In the genomic region with DNA sequence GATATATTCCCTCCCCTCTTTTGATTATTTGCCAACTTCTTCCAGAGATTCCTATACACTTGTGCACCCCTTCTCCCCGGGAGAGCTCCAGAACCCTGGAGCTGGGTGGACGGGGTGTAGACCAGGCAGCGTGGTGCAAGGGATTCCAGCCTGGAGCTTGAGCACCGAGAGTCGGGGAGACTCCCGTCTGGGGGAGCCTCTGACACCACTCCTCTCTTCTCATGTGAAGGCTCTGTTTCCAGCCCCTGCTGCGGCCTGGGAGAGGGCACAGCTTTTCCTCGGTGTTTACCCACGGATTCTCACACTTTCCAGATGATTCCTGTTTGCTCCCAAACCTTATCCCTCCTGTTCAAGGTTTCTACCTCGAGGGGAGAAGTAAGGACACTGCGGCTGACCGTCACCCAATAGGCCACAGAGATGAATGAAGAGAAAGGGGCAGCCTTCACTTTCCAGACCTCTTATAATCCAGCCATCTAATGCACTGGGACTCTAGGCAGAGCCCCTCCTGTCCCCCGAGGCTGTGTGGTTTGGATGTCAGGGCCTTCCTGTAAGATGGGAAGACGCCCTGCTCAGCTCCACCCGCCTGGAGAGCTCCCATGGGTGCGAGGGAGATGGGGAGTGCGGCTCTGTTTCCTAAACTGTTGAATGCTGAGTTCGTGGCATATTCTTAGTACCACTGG, we compare ENCODE assay signal across 1 cellular context.
TF ChIP-seq lines count a peak whose summit lies in the region.

No MANE protein-coding gene starts in this region.

TF ChIP-seq in WTC11, 78 proteins besides CTCF, POLR2A, EP300 and RAD21 (continued from another document):
- no peak for TF ChIP-seq OVOL2 (CRISPR knock-in tag; IDR thresholded peaks at IDR 0.05; ENCODE audit: borderline replicate concordance)
- no peak for TF ChIP-seq IRF2 (CRISPR knock-in tag; IDR thresholded peaks at IDR 0.05; ENCODE audit: borderline replicate concordance, low read depth)
- TF ChIP-seq ZNF263 (CRISPR knock-in tag; IDR thresholded peaks at IDR 0.05; ENCODE audit: low read depth) = no peak
- TF ChIP-seq, protein P1, sequence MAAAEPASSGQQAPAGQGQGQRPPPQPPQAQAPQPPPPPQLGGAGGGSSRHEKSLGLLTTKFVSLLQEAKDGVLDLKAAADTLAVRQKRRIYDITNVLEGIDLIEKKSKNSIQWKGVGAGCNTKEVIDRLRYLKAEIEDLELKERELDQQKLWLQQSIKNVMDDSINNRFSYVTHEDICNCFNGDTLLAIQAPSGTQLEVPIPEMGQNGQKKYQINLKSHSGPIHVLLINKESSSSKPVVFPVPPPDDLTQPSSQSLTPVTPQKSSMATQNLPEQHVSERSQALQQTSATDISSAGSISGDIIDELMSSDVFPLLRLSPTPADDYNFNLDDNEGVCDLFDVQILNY (CRISPR knock-in tag; IDR thresholded peaks at IDR 0.05) = no peak
- no peak for TF ChIP-seq ARID4B (CRISPR knock-in tag; IDR thresholded peaks at IDR 0.05; ENCODE audit: borderline replicate concordance)
- TF ChIP-seq KAT7 (CRISPR knock-in tag; IDR thresholded peaks at IDR 0.05; ENCODE audit: borderline replicate concordance) = no peak
- no peak for TF ChIP-seq CBFB (CRISPR knock-in tag; IDR thresholded peaks at IDR 0.05; ENCODE audit: low read depth)
- TF ChIP-seq, protein P2, sequence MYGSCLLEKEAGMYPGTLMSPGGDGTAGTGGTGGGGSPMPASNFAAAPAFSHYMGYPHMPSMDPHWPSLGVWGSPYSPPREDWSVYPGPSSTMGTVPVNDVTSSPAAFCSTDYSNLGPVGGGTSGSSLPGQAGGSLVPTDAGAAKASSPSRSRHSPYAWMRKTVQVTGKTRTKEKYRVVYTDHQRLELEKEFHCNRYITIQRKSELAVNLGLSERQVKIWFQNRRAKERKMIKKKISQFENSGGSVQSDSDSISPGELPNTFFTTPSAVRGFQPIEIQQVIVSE (CRISPR knock-in tag; IDR thresholded peaks at IDR 0.05; ENCODE audit: borderline replicate concordance) = no peak
- no peak for TF ChIP-seq RELA (CRISPR knock-in tag; IDR thresholded peaks at IDR 0.05; ENCODE audit: borderline replicate concordance)
- TF ChIP-seq, protein P3, sequence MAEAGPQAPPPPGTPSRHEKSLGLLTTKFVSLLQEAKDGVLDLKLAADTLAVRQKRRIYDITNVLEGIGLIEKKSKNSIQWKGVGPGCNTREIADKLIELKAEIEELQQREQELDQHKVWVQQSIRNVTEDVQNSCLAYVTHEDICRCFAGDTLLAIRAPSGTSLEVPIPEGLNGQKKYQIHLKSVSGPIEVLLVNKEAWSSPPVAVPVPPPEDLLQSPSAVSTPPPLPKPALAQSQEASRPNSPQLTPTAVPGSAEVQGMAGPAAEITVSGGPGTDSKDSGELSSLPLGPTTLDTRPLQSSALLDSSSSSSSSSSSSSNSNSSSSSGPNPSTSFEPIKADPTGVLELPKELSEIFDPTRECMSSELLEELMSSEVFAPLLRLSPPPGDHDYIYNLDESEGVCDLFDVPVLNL (CRISPR knock-in tag; IDR thresholded peaks at IDR 0.05; ENCODE audit: borderline replicate concordance, low read depth) = no peak
- TF ChIP-seq MLX (CRISPR knock-in tag; IDR thresholded peaks at IDR 0.05) = no peak
